In genomic region chr20:58378056-58378455, GRCh38 we compare ENCODE assay signal across 1 cellular context.
TF ChIP-seq lines count a peak whose summit lies in the region.

No MANE protein-coding gene starts in this region.

TF ChIP-seq in K562, 482 proteins besides CTCF, POLR2A, EP300 and RAD21 (continued from another document):
- no peak for TF ChIP-seq NFIX (CRISPR knock-in tag; IDR thresholded peaks at IDR 0.05; ENCODE audit: low read depth)
- TF ChIP-seq, protein P1, sequence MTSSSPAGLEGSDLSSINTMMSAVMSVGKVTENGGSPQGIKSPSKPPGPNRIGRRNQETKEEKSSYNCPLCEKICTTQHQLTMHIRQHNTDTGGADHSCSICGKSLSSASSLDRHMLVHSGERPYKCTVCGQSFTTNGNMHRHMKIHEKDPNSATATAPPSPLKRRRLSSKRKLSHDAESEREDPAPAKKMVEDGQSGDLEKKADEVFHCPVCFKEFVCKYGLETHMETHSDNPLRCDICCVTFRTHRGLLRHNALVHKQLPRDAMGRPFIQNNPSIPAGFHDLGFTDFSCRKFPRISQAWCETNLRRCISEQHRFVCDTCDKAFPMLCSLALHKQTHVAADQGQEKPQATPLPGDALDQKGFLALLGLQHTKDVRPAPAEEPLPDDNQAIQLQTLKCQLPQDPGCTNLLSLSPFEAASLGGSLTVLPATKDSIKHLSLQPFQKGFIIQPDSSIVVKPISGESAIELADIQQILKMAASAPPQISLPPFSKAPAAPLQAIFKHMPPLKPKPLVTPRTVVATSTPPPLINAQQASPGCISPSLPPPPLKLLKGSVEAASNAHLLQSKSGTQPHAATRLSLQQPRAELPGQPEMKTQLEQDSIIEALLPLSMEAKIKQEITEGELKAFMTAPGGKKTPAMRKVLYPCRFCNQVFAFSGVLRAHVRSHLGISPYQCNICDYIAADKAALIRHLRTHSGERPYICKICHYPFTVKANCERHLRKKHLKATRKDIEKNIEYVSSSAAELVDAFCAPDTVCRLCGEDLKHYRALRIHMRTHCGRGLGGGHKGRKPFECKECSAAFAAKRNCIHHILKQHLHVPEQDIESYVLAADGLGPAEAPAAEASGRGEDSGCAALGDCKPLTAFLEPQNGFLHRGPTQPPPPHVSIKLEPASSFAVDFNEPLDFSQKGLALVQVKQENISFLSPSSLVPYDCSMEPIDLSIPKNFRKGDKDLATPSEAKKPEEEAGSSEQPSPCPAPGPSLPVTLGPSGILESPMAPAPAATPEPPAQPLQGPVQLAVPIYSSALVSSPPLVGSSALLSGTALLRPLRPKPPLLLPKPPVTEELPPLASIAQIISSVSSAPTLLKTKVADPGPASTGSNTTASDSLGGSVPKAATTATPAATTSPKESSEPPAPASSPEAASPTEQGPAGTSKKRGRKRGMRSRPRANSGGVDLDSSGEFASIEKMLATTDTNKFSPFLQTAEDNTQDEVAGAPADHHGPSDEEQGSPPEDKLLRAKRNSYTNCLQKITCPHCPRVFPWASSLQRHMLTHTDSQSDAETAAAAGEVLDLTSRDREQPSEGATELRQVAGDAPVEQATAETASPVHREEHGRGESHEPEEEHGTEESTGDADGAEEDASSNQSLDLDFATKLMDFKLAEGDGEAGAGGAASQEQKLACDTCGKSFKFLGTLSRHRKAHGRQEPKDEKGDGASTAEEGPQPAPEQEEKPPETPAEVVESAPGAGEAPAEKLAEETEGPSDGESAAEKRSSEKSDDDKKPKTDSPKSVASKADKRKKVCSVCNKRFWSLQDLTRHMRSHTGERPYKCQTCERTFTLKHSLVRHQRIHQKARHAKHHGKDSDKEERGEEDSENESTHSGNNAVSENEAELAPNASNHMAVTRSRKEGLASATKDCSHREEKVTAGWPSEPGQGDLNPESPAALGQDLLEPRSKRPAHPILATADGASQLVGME (CRISPR knock-in tag; IDR thresholded peaks at IDR 0.05): no peak
- TF ChIP-seq, protein P2, sequence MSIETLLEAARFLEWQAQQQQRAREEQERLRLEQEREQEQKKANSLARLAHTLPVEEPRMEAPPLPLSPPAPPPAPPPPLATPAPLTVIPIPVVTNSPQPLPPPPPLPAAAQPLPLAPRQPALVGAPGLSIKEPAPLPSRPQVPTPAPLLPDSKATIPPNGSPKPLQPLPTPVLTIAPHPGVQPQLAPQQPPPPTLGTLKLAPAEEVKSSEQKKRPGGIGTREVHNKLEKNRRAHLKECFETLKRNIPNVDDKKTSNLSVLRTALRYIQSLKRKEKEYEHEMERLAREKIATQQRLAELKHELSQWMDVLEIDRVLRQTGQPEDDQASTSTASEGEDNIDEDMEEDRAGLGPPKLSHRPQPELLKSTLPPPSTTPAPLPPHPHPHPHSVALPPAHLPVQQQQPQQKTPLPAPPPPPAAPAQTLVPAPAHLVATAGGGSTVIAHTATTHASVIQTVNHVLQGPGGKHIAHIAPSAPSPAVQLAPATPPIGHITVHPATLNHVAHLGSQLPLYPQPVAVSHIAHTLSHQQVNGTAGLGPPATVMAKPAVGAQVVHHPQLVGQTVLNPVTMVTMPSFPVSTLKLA (conservative IDR thresholded peaks at IDR 0.05): no peak
- no peak for TF ChIP-seq JUND (IDR thresholded peaks at IDR 0.05; ENCODE audit: borderline replicate concordance, low read depth, low read length)
- TF ChIP-seq JUND (tag; IDR thresholded peaks at IDR 0.05; ENCODE audit: borderline replicate concordance, low read depth, low read length): no peak
- TF ChIP-seq HDAC2 (IDR thresholded peaks at IDR 0.05): no peak
- TF ChIP-seq ZBTB5 (IDR thresholded peaks at IDR 0.05): no peak
- TF ChIP-seq TAF7 (tag; IDR thresholded peaks at IDR 0.05): no peak
- TF ChIP-seq NFXL1 (CRISPR knock-in tag; IDR thresholded peaks at IDR 0.05): no peak
- TF ChIP-seq CBFA2T2 (conservative IDR thresholded peaks at IDR 0.05): no peak
- no peak for TF ChIP-seq L3MBTL2 (IDR thresholded peaks at IDR 0.05)
- no peak for TF ChIP-seq ZFP1 (CRISPR knock-in tag; IDR thresholded peaks at IDR 0.05)
- TF ChIP-seq, protein P3, sequence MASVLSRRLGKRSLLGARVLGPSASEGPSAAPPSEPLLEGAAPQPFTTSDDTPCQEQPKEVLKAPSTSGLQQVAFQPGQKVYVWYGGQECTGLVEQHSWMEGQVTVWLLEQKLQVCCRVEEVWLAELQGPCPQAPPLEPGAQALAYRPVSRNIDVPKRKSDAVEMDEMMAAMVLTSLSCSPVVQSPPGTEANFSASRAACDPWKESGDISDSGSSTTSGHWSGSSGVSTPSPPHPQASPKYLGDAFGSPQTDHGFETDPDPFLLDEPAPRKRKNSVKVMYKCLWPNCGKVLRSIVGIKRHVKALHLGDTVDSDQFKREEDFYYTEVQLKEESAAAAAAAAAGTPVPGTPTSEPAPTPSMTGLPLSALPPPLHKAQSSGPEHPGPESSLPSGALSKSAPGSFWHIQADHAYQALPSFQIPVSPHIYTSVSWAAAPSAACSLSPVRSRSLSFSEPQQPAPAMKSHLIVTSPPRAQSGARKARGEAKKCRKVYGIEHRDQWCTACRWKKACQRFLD (CRISPR knock-in tag; IDR thresholded peaks at IDR 0.05): no peak
- no peak for TF ChIP-seq SRF (CRISPR knock-in tag; IDR thresholded peaks at IDR 0.05)
